In the genomic region with DNA sequence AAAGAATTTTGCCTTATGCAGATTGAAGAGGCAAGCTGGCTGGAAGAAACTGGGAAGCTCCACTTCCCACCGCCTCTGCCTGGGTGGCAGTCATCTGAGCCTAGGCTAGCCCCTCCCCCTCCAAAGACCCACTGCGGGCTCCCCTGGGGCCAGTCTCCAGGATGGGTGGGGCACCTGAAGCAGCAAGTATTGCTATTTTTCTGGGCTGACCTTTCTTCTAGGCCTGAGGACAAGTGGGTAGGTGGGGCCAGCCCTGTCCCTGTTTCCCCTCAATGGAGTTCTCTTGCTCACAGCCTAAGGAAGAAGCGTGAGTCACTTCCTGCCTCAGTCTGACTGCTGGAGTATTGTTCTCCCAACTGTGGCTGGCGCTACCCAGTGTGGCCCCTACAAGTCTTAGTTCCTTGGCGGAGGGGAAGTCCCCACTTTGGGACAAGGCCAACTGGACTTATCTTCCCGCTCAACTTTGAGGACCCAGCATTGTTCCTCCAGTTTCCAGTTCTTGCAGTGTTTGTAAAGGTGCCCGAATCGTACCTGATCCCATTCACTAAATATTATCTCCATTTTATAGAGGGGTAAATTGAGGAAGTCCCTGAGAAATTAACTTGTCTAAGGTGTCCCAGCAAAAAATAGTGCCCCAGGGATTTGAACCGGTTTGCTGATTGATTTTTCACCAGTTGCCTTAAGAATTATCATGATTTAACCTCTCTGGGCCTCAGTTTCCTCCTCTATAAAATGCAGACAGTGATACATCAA, we compare ENCODE assay signal across 8 cellular contexts. TPM values are rescaled to one million over a fixed set of nuclear protein-coding genes. Genes with fewer than 3 reads are reported as not detected.
DNase-seq lines count a peak whose midpoint lies in the region; ATAC-seq and TF ChIP-seq lines count a peak whose summit lies in the region.

No MANE protein-coding gene starts in this region.

- WGBS in right cardiac atrium, result 42% methylated on average over 9 of the region's 9 CpGs

- peak; percentile 84 to 93 for ATAC-seq in right cardiac atrium
- no peak for ATAC-seq in GM19467 (IDR thresholded peaks at IDR 0.05; ENCODE audit: unreplicated experiment)

- peak overlapping the region; percentile 94 for H3K27ac ChIP-seq in right cardiac atrium (ENCODE audit: low read length)

- H3K4me3 ChIP-seq in right cardiac atrium (ENCODE audit: low read length) (no peak overlapping the region), retinal pigment epithelial cell (ENCODE audit: low read length) (no peak overlapping the region)

- no peaks in the 10 kb centered on the region for H3K27me3 ChIP-seq in right cardiac atrium (ENCODE audit: control insufficient read depth, insufficient read depth)

- no peaks in the 10 kb centered on the region for H3K9me3 ChIP-seq in right cardiac atrium (ENCODE audit: control insufficient read depth, low read length)

- DNase-seq in NCI-H2227 (lab: John Stamatoyannopoulos, UW; ENCODE audit: unreplicated experiment) (peak; percentile 5), NCI-H2227 treated with DMSO at 0.1 percent for 48 hours (lab: John Stamatoyannopoulos, UW) (no peak), OCI-M2 (lab: John Stamatoyannopoulos, UW; ENCODE audit: unreplicated experiment) (peak; percentile 77), amniotic stem cell (lab: John Stamatoyannopoulos, UW) (peak; percentile 29), right cardiac atrium (peak; percentile 91 to 93 (median 93)), retinal pigment epithelial cell (ENCODE audit: low read depth) (peak; percentile 52), cerebellar cortex (ENCODE audit: low spot score) (no peak)

- no peak for TF ChIP-seq CTCF in retinal pigment epithelial cell (conservative IDR thresholded peaks at IDR 0.05; ENCODE audit: low read depth, low read length)

- H3K4me1 ChIP-seq in right cardiac atrium (ENCODE audit: control insufficient read depth, insufficient read depth, low read length), result peaks cover 25% of the 10 kb centered on the region

- intact Hi-C loops in right cardiac atrium (cut with DNase I), result loop anchor here in 1 of 4 donors (5.0 kb wide), 1 partner anchor 152 kb away; a partner anchor contains a TSS

RNA-seq across cellular contexts. Expression of a gene that starts 1.4 kb away (rescaled TPM):
- 10 to 100 TPM; 57.4 to 69.0 (median 60.8) TPM for total RNA-seq in right cardiac atrium
- 60.1 TPM for polyA plus RNA-seq in right cardiac atrium

RNA-seq across cellular contexts. Expression of a gene that starts 14.5 kb away (rescaled TPM):
- total RNA-seq in right cardiac atrium, result 10 to 100 TPM; 15.6 to 21.0 (median 18.0) TPM
- polyA plus RNA-seq in right cardiac atrium, result 17.6 TPM

RNA-seq across cellular contexts. Expression of a gene that starts 33.3 kb away (rescaled TPM):
- 100 to 1,000 TPM in 2 of 4 donors, 10 to 100 TPM in 2; 75.9 to 118 (median 93.4) TPM for total RNA-seq in right cardiac atrium
- polyA plus RNA-seq in right cardiac atrium, result 41.6 TPM

Comparison
In these comparisons a context has a peak if more than half of its experiments do, and no peak if none do; other contexts are left out.
1. DNase-seq: peak in NCI-H2227 (single experiment), OCI-M2 (single experiment), amniotic stem cell (single experiment), right cardiac atrium (3 of 3) and retinal pigment epithelial cell (single experiment); none in NCI-H2227 treated with DMSO at 0.1 percent for 48 hours (single experiment) and cerebellar cortex (single experiment).